ENCODE assay signal across 18 cellular contexts in the genomic region with DNA sequence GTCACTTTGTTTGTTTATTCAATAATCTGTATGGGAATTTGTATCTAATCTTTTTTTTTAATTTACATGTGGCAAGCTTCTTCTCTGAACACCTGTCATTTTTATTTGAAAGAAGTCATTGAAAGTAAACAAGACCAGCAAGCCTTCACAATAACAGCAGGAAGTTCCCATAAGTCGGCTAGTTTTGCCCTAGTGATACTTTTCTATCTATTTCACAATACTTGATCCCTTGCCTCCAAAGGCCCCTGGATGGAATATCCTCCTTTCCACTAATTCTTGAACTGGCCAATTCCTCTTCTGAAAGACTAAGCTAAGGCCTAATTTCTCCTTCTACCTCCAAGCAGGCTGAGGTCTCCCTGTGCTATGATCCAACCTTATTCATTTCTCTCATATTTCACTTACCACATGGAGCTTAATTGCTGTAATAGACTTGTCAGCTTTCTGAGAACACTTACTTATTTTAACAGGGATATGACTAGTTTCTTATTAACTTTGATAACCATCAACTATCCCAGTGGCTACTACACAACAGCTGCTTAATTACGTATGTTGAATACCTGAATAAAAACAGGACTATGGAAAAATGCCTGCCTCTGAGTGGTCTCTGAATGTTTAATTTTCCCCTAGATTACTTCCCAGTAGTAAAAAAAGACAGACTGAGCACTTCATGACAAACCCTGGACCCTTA.
DNase-seq lines count a peak whose midpoint lies in the region; ATAC-seq, FAIRE-seq and TF ChIP-seq lines count a peak whose summit lies in the region.
"Had no signal": no experiment of that assay in that cellular context is flagged by ENCODE, and none has a peak within 500 bp of the region (broad histone marks: within the 10 kb centered on the region; RNA-seq: fewer than 3 reads in every experiment).

No MANE protein-coding gene starts in this region.

- DNase-seq in HT-29 (ENCODE audit: low spot score), result peak; percentile 45
- DNase-seq in NCI-H526 treated with DMSO at 0.1 percent for 48 hours (lab: John Stamatoyannopoulos, UW), result peak; percentile 17
- DNase-seq in hepatocyte (ENCODE audit: low spot score), result peak; percentile 4
- no peak for DNase-seq in pancreas
- no peak for DNase-seq in SIG-M5 (lab: John Stamatoyannopoulos, UW)
- DNase-seq in COLO829 (ENCODE audit: low spot score), result no peak
- DNase-seq in SW480 (ENCODE audit: low spot score), result no peak
- DNase-seq: CD4-positive, CD25-positive, alpha-beta regulatory T cell; GF-D8; GOT3; Kasumi-1; MM.1S; NCI-H1105; NCI-H187; NCI-H774; PC-3 had no signal

- H2AFZ ChIP-seq in hepatocyte, result no peak overlapping the region

- H3K27me3 ChIP-seq in hepatocyte, result no peaks in the 10 kb centered on the region
- no peaks in the 10 kb centered on the region for H3K27me3 ChIP-seq in pancreas

- no peak overlapping the region for H3K4me2 ChIP-seq in hepatocyte

- TF ChIP-seq CTCF in hepatocyte (IDR thresholded peaks at IDR 0.05; ENCODE audit: poor library complexity) (no peak), pancreas (IDR thresholded peaks at IDR 0.05) (no peak)

- no peaks in the 10 kb centered on the region for H3K4me1 ChIP-seq in hepatocyte (ENCODE audit: insufficient read depth)
- H3K4me1 ChIP-seq in pancreas, result peaks cover 0 to 16% (median 10%) of the 10 kb centered on the region in 3 donors

- FAIRE-seq in pancreas (lab: Jason Lieb, UNC), result no peak
- FAIRE-seq: GM12891, GM18507 had no signal

- peak; percentile 69 to 79 (median 74) for ATAC-seq in pancreas
- ATAC-seq: PC-3 had no signal

- H3K9me2 ChIP-seq in hepatocyte (replicated peaks; ENCODE audit: insufficient read depth), result no peaks in the 10 kb centered on the region

- H3K79me2 ChIP-seq in hepatocyte, result no peaks in the 10 kb centered on the region

- no peaks in the 10 kb centered on the region for H4K20me1 ChIP-seq in hepatocyte (ENCODE audit: insufficient read depth, poor library complexity, severe bottlenecking)

- H3K4me3 ChIP-seq in hepatocyte (no peak overlapping the region), pancreas (no peak overlapping the region)

- H3K9me3 ChIP-seq in hepatocyte (ENCODE audit: low read depth), result no peaks in the 10 kb centered on the region
- no peaks in the 10 kb centered on the region for H3K9me3 ChIP-seq in pancreas

- WGBS in hepatocyte (ENCODE audit: low lambda C conversion rate, missing lambda C conversion rate), result 73% methylated on average over 2 of the region's 2 CpGs
- WGBS in pancreas, 2 donors, result 14 to 21% methylated on average over 2 of the region's 2 CpGs

- H3K36me3 ChIP-seq in hepatocyte (replicated peaks; ENCODE audit: insufficient read depth, low read depth) (no peaks in the 10 kb centered on the region), pancreas (no peaks in the 10 kb centered on the region)

- H3K27ac ChIP-seq in hepatocyte (peak overlapping the region; percentile 18), pancreas (peak overlapping the region in 3 of 4 donors; percentile 61 to 74 (median 63))

- intact Hi-C loops in pancreas (cut with DNase I), result no loop called here

Comparison
In these comparisons a context has a peak if more than half of its experiments do, and no peak if none do; other contexts are left out.
1. DNase-seq: peak in HT-29 (single experiment), NCI-H526 treated with DMSO at 0.1 percent for 48 hours (single experiment) and hepatocyte (single experiment); none in pancreas (0 of 6), SIG-M5 (single experiment), COLO829 (single experiment) and SW480 (single experiment).